In the genomic region with DNA sequence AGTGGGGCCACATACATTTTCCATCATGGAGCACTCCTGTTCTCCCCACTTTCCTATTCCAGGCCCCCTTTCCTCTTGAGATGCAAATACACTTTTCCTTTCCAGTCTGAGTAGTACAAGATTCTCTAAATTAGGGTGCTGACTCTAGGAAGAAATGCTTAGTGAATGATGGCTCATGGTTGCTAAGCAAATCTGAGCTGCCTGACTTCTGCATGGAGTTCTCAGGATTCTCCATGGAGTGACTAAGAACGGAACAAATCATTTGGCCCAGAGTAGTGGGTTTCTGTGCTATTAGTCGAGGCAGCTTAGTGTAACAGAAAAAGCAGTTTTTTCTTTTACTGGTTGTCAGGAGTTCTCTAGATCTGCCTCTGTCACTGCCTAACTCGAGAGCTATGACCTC, we compare ENCODE assay signal across 19 cellular contexts.
DNase-seq lines count a peak whose midpoint lies in the region; ATAC-seq lines count a peak whose summit lies in the region.
"Had no signal": no experiment of that assay in that cellular context is flagged by ENCODE, and none has a peak within 500 bp of the region (broad histone marks: within the 10 kb centered on the region; RNA-seq: fewer than 3 reads in every experiment).

No MANE protein-coding gene starts in this region.

- in situ Hi-C loops in G401 (cut with HindIII; ENCODE audit: low sequenced_read_pairs), result no loop called here

- ATAC-seq in GM21717 (IDR thresholded peaks at IDR 0.05; ENCODE audit: unreplicated experiment) (no peak), HG03097 (IDR thresholded peaks at IDR 0.05; ENCODE audit: low FRiP score, unreplicated experiment) (no peak)
- ATAC-seq: A549, GM23338, HCT116 had no signal

- DNase-seq in G401 (ENCODE audit: low spot score), result peak; percentile 5
- peak; percentile 9 for DNase-seq in astrocyte of the hippocampus (ENCODE audit: low read depth, low spot score)
- peak; percentile 59 for DNase-seq in medulla oblongata (ENCODE audit: extremely low spot score)
- DNase-seq in MV-4-11 (lab: John Stamatoyannopoulos, UW), result no peak
- DNase-seq in COR-L47 (lab: John Stamatoyannopoulos, UW), result no peak
- DNase-seq: 8988T; ACHN; AML-193; Caco-2; CD4-positive, alpha-beta memory T cell; DMS153; DND-41; GF-D8; H9 had no signal

Comparison
In these comparisons a context has a peak if more than half of its experiments do, and no peak if none do; other contexts are left out.
1. DNase-seq: peak in G401 (single experiment), astrocyte of the hippocampus (single experiment) and medulla oblongata (single experiment); none in MV-4-11 (single experiment) and COR-L47 (single experiment).